16 cellular contexts compared by ENCODE assay signal in the genomic region with DNA sequence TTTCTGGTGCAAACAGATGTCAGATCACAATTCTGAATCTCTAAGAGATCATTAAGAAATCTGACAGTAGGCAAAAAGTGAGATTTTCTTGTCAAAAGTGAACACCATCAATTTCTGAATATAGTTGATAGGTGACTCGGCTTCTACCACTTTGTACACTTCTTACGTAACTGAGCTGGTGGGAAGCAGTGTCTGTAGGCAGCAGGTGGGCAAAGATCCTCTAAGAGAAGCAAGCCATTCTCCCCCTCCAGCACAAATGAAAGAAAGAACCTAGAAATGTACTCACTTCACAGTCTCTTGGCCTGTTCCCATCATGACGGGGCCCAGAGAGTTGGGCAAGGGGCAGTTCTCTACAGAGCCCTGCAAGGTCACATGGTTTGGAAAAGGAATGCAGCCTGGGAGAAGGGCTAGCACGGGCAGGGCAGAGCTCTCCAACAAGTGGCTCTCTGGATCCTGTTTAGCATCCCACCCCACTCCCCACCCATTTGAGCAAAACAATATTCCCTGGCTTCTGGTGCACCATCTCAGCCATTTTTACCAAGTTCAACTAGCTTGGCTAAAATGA.
"Had no signal": no experiment of that assay in that cellular context is flagged by ENCODE, and none has a peak within 500 bp of the region (broad histone marks: within the 10 kb centered on the region; RNA-seq: fewer than 3 reads in every experiment).

No MANE protein-coding gene starts in this region.

- H3K4me1 Mint-ChIP-seq: activated CD4-positive, alpha-beta T cell treated with anti-CD3 and anti-CD28 coated beads for 36 hours; activated CD8-positive, alpha-beta memory T cell treated with anti-CD3 and anti-CD28 coated beads, Interleukin-2, amount 10 ng/mL, durations not matched to agents 7 days and 5 days; activated naive CD8-positive, alpha-beta T cell treated with anti-CD3 and anti-CD28 coated beads, Interleukin-2, amount 50 U/mL, for 24 hours had no signal

- H3K9me3 ChIP-seq: gastroesophageal sphincter had no signal

- H3K27me3 ChIP-seq: dorsolateral prefrontal cortex, gastroesophageal sphincter, heart right ventricle had no signal

- H3K9me3 Mint-ChIP-seq: activated naive CD4-positive, alpha-beta T cell treated with anti-CD3 and anti-CD28 coated beads for 36 hours; activated T-helper 2 cell treated with anti-CD3 and anti-CD28 coated beads, Interferon-gamma antibody, Interleukin-2, Interleukin-4, amounts not matched to agents 10 μg/mL and 5 μg/mL and 100 μg/mL, durations not matched to agents 14 hours and 24 hours and 36 hours; T-helper 1 cell treated with Interleukin-12 subunit alpha and Interleukin-12 subunit beta and Interleukin-4 antibody, amounts not matched to agents 30 μg/mL and 1 μg/mL, for 36 hours; type B pancreatic cell had no signal

- H3K27ac ChIP-seq: dorsolateral prefrontal cortex, gastroesophageal sphincter, WERI-Rb-1 had no signal

- H3K36me3 ChIP-seq: heart right ventricle, WERI-Rb-1 had no signal

- ATAC-seq: activated CD4-positive, alpha-beta T cell treated with anti-CD3 and anti-CD28 coated beads for 36 hours; activated CD8-positive, alpha-beta memory T cell treated with anti-CD3 and anti-CD28 coated beads, Interleukin-2, amount 10 ng/mL, durations not matched to agents 7 days and 5 days; activated naive CD8-positive, alpha-beta T cell treated with anti-CD3 and anti-CD28 coated beads, Interleukin-2, amount 50 U/mL, for 24 hours; gastroesophageal sphincter; heart right ventricle had no signal

- H3K27ac Mint-ChIP-seq: activated CD4-positive, alpha-beta memory T cell treated with anti-CD3 and anti-CD28 coated beads for 36 hours; activated CD4-positive, alpha-beta T cell treated with anti-CD3 and anti-CD28 coated beads for 36 hours; activated CD8-positive, alpha-beta memory T cell treated with anti-CD3 and anti-CD28 coated beads, Interleukin-2, amount 10 ng/mL, durations not matched to agents 7 days and 5 days; activated naive CD4-positive, alpha-beta T cell treated with anti-CD3 and anti-CD28 coated beads for 36 hours; activated naive CD8-positive, alpha-beta T cell treated with anti-CD3 and anti-CD28 coated beads, Interleukin-2, amount 50 U/mL, for 24 hours; activated T-helper 2 cell treated with anti-CD3 and anti-CD28 coated beads, Interferon-gamma antibody, Interleukin-2, Interleukin-4, amounts not matched to agents 10 μg/mL and 5 μg/mL and 100 μg/mL, durations not matched to agents 14 hours and 24 hours and 36 hours; T-helper 1 cell treated with Interleukin-12 subunit alpha and Interleukin-12 subunit beta and Interleukin-4 antibody, amounts not matched to agents 30 μg/mL and 1 μg/mL, for 36 hours; type B pancreatic cell had no signal

- H3K4me3 ChIP-seq: dorsolateral prefrontal cortex, gastroesophageal sphincter, heart right ventricle had no signal

- DNase-seq: activated CD4-positive, alpha-beta memory T cell treated with anti-CD3 and anti-CD28 coated beads for 36 hours; activated CD4-positive, alpha-beta T cell treated with anti-CD3 and anti-CD28 coated beads for 36 hours; activated CD8-positive, alpha-beta memory T cell treated with anti-CD3 and anti-CD28 coated beads, Interleukin-2, amount 10 ng/mL, durations not matched to agents 7 days and 5 days; activated naive CD4-positive, alpha-beta T cell treated with anti-CD3 and anti-CD28 coated beads for 36 hours; activated naive CD8-positive, alpha-beta T cell treated with anti-CD3 and anti-CD28 coated beads, Interleukin-2, amount 50 U/mL, for 24 hours; activated T-cell treated with anti-CD3 and anti-CD28 coated beads, Interleukin-2, amount 50 U/mL, for 1 hour; dorsolateral prefrontal cortex; heart right ventricle; kidney glomerular epithelial cell; retina; stimulated activated naive CD4-positive, alpha-beta T cell; WERI-Rb-1 had no signal

- H3K36me3 Mint-ChIP-seq: type B pancreatic cell had no signal

- H3K27me3 Mint-ChIP-seq: activated CD4-positive, alpha-beta memory T cell treated with anti-CD3 and anti-CD28 coated beads for 36 hours; activated CD4-positive, alpha-beta T cell treated with anti-CD3 and anti-CD28 coated beads for 36 hours; activated CD8-positive, alpha-beta memory T cell treated with anti-CD3 and anti-CD28 coated beads, Interleukin-2, amount 10 ng/mL, durations not matched to agents 7 days and 5 days; activated naive CD8-positive, alpha-beta T cell treated with anti-CD3 and anti-CD28 coated beads, Interleukin-2, amount 50 U/mL, for 24 hours; type B pancreatic cell had no signal

- H3K4me3 Mint-ChIP-seq: activated CD4-positive, alpha-beta memory T cell treated with anti-CD3 and anti-CD28 coated beads for 36 hours; activated CD4-positive, alpha-beta T cell treated with anti-CD3 and anti-CD28 coated beads for 36 hours; activated CD8-positive, alpha-beta memory T cell treated with anti-CD3 and anti-CD28 coated beads, Interleukin-2, amount 10 ng/mL, durations not matched to agents 7 days and 5 days; activated naive CD4-positive, alpha-beta T cell treated with anti-CD3 and anti-CD28 coated beads for 36 hours; activated naive CD8-positive, alpha-beta T cell treated with anti-CD3 and anti-CD28 coated beads, Interleukin-2, amount 50 U/mL, for 24 hours; T-helper 1 cell treated with Interleukin-12 subunit alpha and Interleukin-12 subunit beta and Interleukin-4 antibody, amounts not matched to agents 30 μg/mL and 1 μg/mL, for 36 hours; type B pancreatic cell had no signal
